14 cellular contexts compared by ENCODE assay signal in genomic region chr14:92958373-92959188, GRCh38. TPM values are rescaled to one million over a fixed set of nuclear protein-coding genes. Genes with fewer than 3 reads are reported as not detected.
DNase-seq lines count a peak whose midpoint lies in the region; TF ChIP-seq lines count a peak whose summit lies in the region.
"Had no signal": no experiment of that assay in that cellular context is flagged by ENCODE, and none has a peak within 500 bp of the region (broad histone marks: within the 10 kb centered on the region; RNA-seq: fewer than 3 reads in every experiment).

No MANE protein-coding gene starts in this region.

- H3K27ac ChIP-seq in right atrium auricular region (peak overlapping the region; percentile 64 to 72), osteoblast (ENCODE audit: low read depth, low read length) (no peak overlapping the region)
- H3K27ac ChIP-seq: SJSA1 had no signal

- H2AFZ ChIP-seq in osteoblast (ENCODE audit: low read length), result no peak overlapping the region

- H3K4me3 ChIP-seq in right atrium auricular region (no peak overlapping the region), osteoblast (ENCODE audit: insufficient read depth, low read length) (no peak overlapping the region)
- H3K4me3 ChIP-seq: adrenal gland, SJSA1 had no signal

- H3K27me3 ChIP-seq in right atrium auricular region (no peaks in the 10 kb centered on the region), osteoblast (ENCODE audit: insufficient read depth, low read length) (no peaks in the 10 kb centered on the region)
- H3K27me3 ChIP-seq: adrenal gland, SJSA1 had no signal

- no peaks in the 10 kb centered on the region for H3K79me2 ChIP-seq in osteoblast (ENCODE audit: insufficient read depth, low read length)

- DNase-seq in COR-L47 (lab: John Stamatoyannopoulos, UW) (peak; percentile 71), amygdala (lab: John Stamatoyannopoulos, UW) (peak in 49 of 56 donors; percentile 26 to 89 (median 74)), right atrium auricular region (ENCODE audit: low spot score) (no peak), osteoblast (ENCODE audit: insufficient read length, low spot score, missing footprints) (peak; percentile 58)
- DNase-seq in activated effector memory CD4-positive, alpha-beta T cell treated with anti-CD3 and anti-CD28 coated beads, Interleukin-2, amount 50 U/mL, for 16 hours, result no peak
- DNase-seq in activated CD4-positive, CD25-positive, alpha-beta regulatory T cell (lab: John Stamatoyannopoulos, UW), result no peak
- no peak for DNase-seq in stimulated activated CD4-positive, alpha-beta T cell treated with anti-CD3 and anti-CD28 coated beads, Interleukin-4, amount 100 ng/mL, for 4 hours
- DNase-seq: activated CD4-positive, CD25-positive, alpha-beta regulatory T cell treated with anti-CD3 and anti-CD28 coated beads, Interleukin-2, amount 50 U/mL, for 72 hours; adrenal gland; GF-D8; mammary epithelial cell had no signal

- no peaks in the 10 kb centered on the region for H4K20me1 ChIP-seq in osteoblast (ENCODE audit: insufficient read depth, low read length)

- H3K36me3 ChIP-seq in right atrium auricular region (peaks cover 40% of the 10 kb centered on the region), osteoblast (ENCODE audit: insufficient read depth, low read length) (no peaks in the 10 kb centered on the region)

- TF ChIP-seq CTCF in right atrium auricular region (IDR thresholded peaks at IDR 0.05) (no peak), osteoblast (IDR thresholded peaks at IDR 0.05; ENCODE audit: extremely low read depth, low read depth, low read length) (no peak)

- H3K4me2 ChIP-seq in osteoblast (ENCODE audit: insufficient read depth, low read length), result no peak overlapping the region

- peaks cover 0 to 24% of the 10 kb centered on the region in 2 donors for H3K4me1 ChIP-seq in right atrium auricular region
- H3K4me1 ChIP-seq in osteoblast (ENCODE audit: insufficient read depth, low read length), result peaks cover 9% of the 10 kb centered on the region

- no peaks in the 10 kb centered on the region for H3K9me3 ChIP-seq in right atrium auricular region
- H3K9me3 ChIP-seq in osteoblast (ENCODE audit: low read depth, low read length), result no peaks in the 10 kb centered on the region
- H3K9me3 ChIP-seq: adrenal gland, SJSA1 had no signal

RNA-seq across cellular contexts. Expression of gene CHGA, which starts 35.6 kb away (rescaled TPM):
- not detected for total RNA-seq in right atrium auricular region
- not detected in 2 replicates for total RNA-seq in osteoblast
- total RNA-seq: HepG2, M059J, SJSA1 had no signal

Comparison
In these comparisons a context has a peak if more than half of its experiments do, and no peak if none do; other contexts are left out.
1. DNase-seq: peak in COR-L47 (single experiment), amygdala (49 of 56) and osteoblast (single experiment); none in right atrium auricular region (single experiment), activated effector memory CD4-positive, alpha-beta T cell treated with anti-CD3 and anti-CD28 coated beads, Interleukin-2, amount 50 U/mL, for 16 hours (single experiment), activated CD4-positive, CD25-positive, alpha-beta regulatory T cell (0 of 4) and stimulated activated CD4-positive, alpha-beta T cell treated with anti-CD3 and anti-CD28 coated beads, Interleukin-4, amount 100 ng/mL, for 4 hours (0 of 2).